In the genomic region with DNA sequence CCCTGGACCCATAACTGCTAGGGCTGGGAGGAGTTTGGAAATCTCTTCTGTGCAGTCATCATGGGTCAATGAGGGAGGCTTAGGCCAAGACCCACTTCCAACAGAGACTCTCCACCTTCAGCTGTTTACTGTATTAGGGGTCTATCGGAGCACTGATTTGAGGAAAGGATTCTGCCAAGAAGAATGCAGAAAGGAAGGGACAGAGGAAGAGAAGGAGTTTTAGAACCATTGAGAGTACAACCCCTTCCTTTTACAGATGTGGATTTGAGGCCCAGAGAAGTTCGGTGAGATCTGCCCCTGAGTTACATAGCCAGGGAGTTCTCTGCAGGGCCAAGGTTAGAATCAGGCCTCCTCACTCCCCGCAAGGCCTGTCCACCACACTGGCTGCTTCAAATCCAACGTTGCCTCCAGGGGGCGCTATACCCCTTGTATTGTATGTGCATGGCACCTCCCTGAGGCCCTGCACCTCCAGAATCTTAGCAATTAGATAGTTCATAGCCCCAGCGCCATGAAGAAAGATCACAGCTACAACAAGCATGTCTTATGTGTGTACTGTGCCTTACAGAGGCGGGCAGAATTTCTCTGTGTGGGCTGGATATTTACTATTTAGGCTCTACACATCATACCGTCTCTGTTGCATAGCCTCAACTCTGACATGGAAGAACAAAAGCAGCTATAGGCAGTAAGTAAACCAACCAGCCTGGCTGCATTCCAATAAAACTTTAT, we compare ENCODE assay signal across 8 cellular contexts.
DNase-seq lines count a peak whose midpoint lies in the region; ATAC-seq and TF ChIP-seq lines count a peak whose summit lies in the region.

No MANE protein-coding gene starts in this region.

- CTCF ChIA-PET in Panc1 (lab: Charles Lee): interaction anchor here (0.5 to 1.0 kb wide), 4 partner anchors 106 to 1277 kb away, joined by 3 to 7 read pairs (median 5); no protein-coding TSS in a partner anchor

- no peaks in the 10 kb centered on the region for H3K4me1 Mint-ChIP-seq in activated T-helper 1 cell treated with anti-CD3 and anti-CD28 coated beads, Interleukin-12 subunit alpha, Interleukin-12 subunit beta, Interleukin-2, Interleukin-4 antibody, amounts not matched to agents 30 ng/mL and 10 ng/mL and 1 ng/mL, durations not matched to agents 14 hours and 24 hours and 36 hours (ENCODE audit: low read depth)

- POLR2A ChIA-PET in Panc1 (lab: Charles Lee): no interaction called here

- H3K4me3 ChIP-seq in Panc1 (ENCODE audit: low read depth in 2 of 2, low read length in 2 of 2) (no peak overlapping the region), ovary (no peak overlapping the region), upper lobe of left lung (no peak overlapping the region)

- peaks cover 3% of the 10 kb centered on the region for H3K27me3 Mint-ChIP-seq in activated T-helper 1 cell treated with anti-CD3 and anti-CD28 coated beads, Interleukin-12 subunit alpha, Interleukin-12 subunit beta, Interleukin-2, Interleukin-4 antibody, amounts not matched to agents 30 ng/mL and 10 ng/mL and 1 ng/mL, durations not matched to agents 14 hours and 24 hours and 36 hours (ENCODE audit: insufficient read depth)

- ATAC-seq in GM21390 (IDR thresholded peaks at IDR 0.05; ENCODE audit: unreplicated experiment): peak; percentile 95
- ATAC-seq in Panc1: peak; percentile 92
- peak; percentile 96 for ATAC-seq in foreskin keratinocyte
- ATAC-seq in upper lobe of left lung (ENCODE audit: low FRiP score in 2 of 2): peak; percentile 93 to 95

- no TSS peak for BruUV-seq in Panc1 (replicated peaks; lab: Mats Ljungman, UMichigan)

- H3K9me3 ChIP-seq in Panc1 (ENCODE audit: control insufficient read depth, insufficient read depth, low read depth, low read length): no peaks in the 10 kb centered on the region
- no peaks in the 10 kb centered on the region for H3K9me3 ChIP-seq in ovary
- no peaks in the 10 kb centered on the region for H3K9me3 ChIP-seq in upper lobe of left lung

- peak overlapping the region; percentile 96 for H3K27ac ChIP-seq in Panc1 (ENCODE audit: low read length)
- H3K27ac ChIP-seq in foreskin keratinocyte: no peak overlapping the region
- no peak overlapping the region for H3K27ac ChIP-seq in ovary
- no peak overlapping the region for H3K27ac ChIP-seq in upper lobe of left lung

- H3K27me3 ChIP-seq in Panc1 (ENCODE audit: control insufficient read depth, insufficient read depth, low read length) (no peaks in the 10 kb centered on the region), foreskin keratinocyte (no peaks in the 10 kb centered on the region), ovary (no peaks in the 10 kb centered on the region), upper lobe of left lung (no peaks in the 10 kb centered on the region)

- TF ChIP-seq CTCF in Panc1 (IDR thresholded peaks at IDR 0.05) (peak; percentile 80), foreskin keratinocyte (conservative IDR thresholded peaks at IDR 0.05) (peak; percentile 89), ovary (IDR thresholded peaks at IDR 0.05) (peak; percentile 64 to 82 (median 65)), upper lobe of left lung (IDR thresholded peaks at IDR 0.05) (peak; percentile 59 to 87 (median 78))

- in situ Hi-C loops in Panc1 (cut with HindIII; ENCODE audit: low pct_unique_long_range_greater_than_20kb, low sequenced_read_pairs): no loop called here

- H3K36me3 ChIP-seq in Panc1 (ENCODE audit: control insufficient read depth, insufficient read depth, low read length): no peaks in the 10 kb centered on the region
- H3K36me3 ChIP-seq in ovary: no peaks in the 10 kb centered on the region
- H3K36me3 ChIP-seq in upper lobe of left lung: no peaks in the 10 kb centered on the region

- no peak for TF ChIP-seq EP300 in ovary (IDR thresholded peaks at IDR 0.05)
- no peak for TF ChIP-seq EP300 in upper lobe of left lung (IDR thresholded peaks at IDR 0.05)

- intact Hi-C loops in Panc1 (cut with micrococcal nuclease; ENCODE audit: unreplicated experiment) (no loop called here), ovary (cut with DNase I) (loop anchor here (2.0 to 10.0 kb wide), 4 partner anchors 216 to 454 kb away; no protein-coding TSS in a partner anchor)
- intact Hi-C loops in activated T-helper 1 cell treated with anti-CD3 and anti-CD28 coated beads, Interleukin-12 subunit alpha, Interleukin-12 subunit beta, Interleukin-2, Interleukin-4 antibody, amounts not matched to agents 30 ng/mL and 10 ng/mL and 1 ng/mL, durations not matched to agents 14 hours and 24 hours and 36 hours (cut with micrococcal nuclease): loop anchor here (1.0 to 10.0 kb wide), 2 partner anchors 216 to 675 kb away; no protein-coding TSS in a partner anchor

- peak overlapping the region; percentile 27 for H3K27ac Mint-ChIP-seq in activated T-helper 1 cell treated with anti-CD3 and anti-CD28 coated beads, Interleukin-12 subunit alpha, Interleukin-12 subunit beta, Interleukin-2, Interleukin-4 antibody, amounts not matched to agents 30 ng/mL and 10 ng/mL and 1 ng/mL, durations not matched to agents 14 hours and 24 hours and 36 hours

- DNase-seq in DMS53 treated with DMSO at 0.1 percent for 48 hours (lab: John Stamatoyannopoulos, UW; ENCODE audit: unreplicated experiment): peak; percentile 88
- peak; percentile 69 for DNase-seq in HT1080 (ENCODE audit: low read depth)
- DNase-seq in Panc1 (ENCODE audit: low read depth, low spot score): peak; percentile 64
- DNase-seq in activated T-helper 1 cell treated with anti-CD3 and anti-CD28 coated beads, Interleukin-12 subunit alpha, Interleukin-12 subunit beta, Interleukin-2, Interleukin-4 antibody, amounts not matched to agents 30 ng/mL and 10 ng/mL and 1 ng/mL, durations not matched to agents 14 hours and 24 hours and 36 hours (ENCODE audit: low spot score): peak; percentile 39
- peak; percentile 54 to 81 for DNase-seq in foreskin keratinocyte
- peak; percentile 94 to 97 (median 95) for DNase-seq in ovary
- peak in 1 of 2 donors; percentile 95 for DNase-seq in upper lobe of left lung

- H3K36me3 Mint-ChIP-seq in activated T-helper 1 cell treated with anti-CD3 and anti-CD28 coated beads, Interleukin-12 subunit alpha, Interleukin-12 subunit beta, Interleukin-2, Interleukin-4 antibody, amounts not matched to agents 30 ng/mL and 10 ng/mL and 1 ng/mL, durations not matched to agents 14 hours and 24 hours and 36 hours (ENCODE audit: low read depth): no peaks in the 10 kb centered on the region

- H3K4me1 ChIP-seq in Panc1 (ENCODE audit: control insufficient read depth, insufficient read depth, low read length): peaks cover 37% of the 10 kb centered on the region
- H3K4me1 ChIP-seq in foreskin keratinocyte: no peaks in the 10 kb centered on the region
- H3K4me1 ChIP-seq in ovary (ENCODE audit: insufficient read depth): peaks cover 4% of the 10 kb centered on the region
- peaks cover 0 to 4% (median 0%) of the 10 kb centered on the region in 4 donors for H3K4me1 ChIP-seq in upper lobe of left lung

- TF ChIP-seq POLR2A in ovary (IDR thresholded peaks at IDR 0.05) (no peak), upper lobe of left lung (IDR thresholded peaks at IDR 0.05) (no peak)

- 11 to 28% (median 21%) methylated on average over 7 to 8 of the region's 8 CpGs for WGBS in ovary, 3 donors
- 47 to 50% methylated on average over 5 to 8 of the region's 8 CpGs for WGBS in upper lobe of left lung, 2 donors

- no peak overlapping the region for H3K4me3 Mint-ChIP-seq in activated T-helper 1 cell treated with anti-CD3 and anti-CD28 coated beads, Interleukin-12 subunit alpha, Interleukin-12 subunit beta, Interleukin-2, Interleukin-4 antibody, amounts not matched to agents 30 ng/mL and 10 ng/mL and 1 ng/mL, durations not matched to agents 14 hours and 24 hours and 36 hours

- H3K9me3 Mint-ChIP-seq in activated T-helper 1 cell treated with anti-CD3 and anti-CD28 coated beads, Interleukin-12 subunit alpha, Interleukin-12 subunit beta, Interleukin-2, Interleukin-4 antibody, amounts not matched to agents 30 ng/mL and 10 ng/mL and 1 ng/mL, durations not matched to agents 14 hours and 24 hours and 36 hours: no peaks in the 10 kb centered on the region
